In the genomic region with DNA sequence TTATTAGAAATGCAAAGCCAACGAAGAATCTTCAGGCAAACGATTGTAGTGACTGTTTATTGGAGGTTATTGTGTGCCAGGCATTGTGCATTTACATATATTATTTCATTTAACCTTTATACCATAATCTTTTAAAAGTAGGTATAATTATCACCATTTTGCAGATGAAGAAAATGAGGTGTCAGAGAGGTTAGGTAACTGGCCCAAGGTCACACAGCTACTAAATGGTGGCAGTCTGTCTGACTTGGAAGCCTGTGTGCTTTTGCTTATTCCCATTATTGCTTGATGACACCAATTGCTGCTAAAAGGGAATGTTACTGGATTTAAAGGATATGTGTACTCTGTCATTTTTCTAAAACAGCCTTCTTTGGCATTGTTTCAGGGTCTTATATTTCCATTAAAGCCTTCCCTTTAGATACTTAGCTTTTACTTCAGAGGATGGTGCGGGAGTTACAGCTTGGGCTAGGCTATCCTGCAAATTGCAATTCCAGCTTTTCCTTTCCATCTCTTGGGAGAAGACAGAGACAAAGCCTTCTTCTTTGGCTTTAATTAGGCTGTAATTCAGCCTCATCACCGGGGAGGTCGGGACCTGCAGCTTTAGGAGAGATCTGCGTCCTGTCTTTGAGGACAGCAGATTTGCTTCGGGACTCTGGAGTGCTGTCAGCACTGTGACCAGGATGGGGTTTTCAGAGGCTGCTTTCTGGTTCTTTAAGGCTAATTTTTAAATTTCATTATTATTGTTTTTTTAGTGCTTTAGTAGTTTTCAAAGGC, we compare ENCODE assay signal across 25 cellular contexts. TPM values are rescaled to one million over a fixed set of nuclear protein-coding genes. Genes with fewer than 3 reads are reported as not detected.
DNase-seq lines count a peak whose midpoint lies in the region; ATAC-seq, FAIRE-seq and TF ChIP-seq lines count a peak whose summit lies in the region.
"Had no signal": no experiment of that assay in that cellular context is flagged by ENCODE, and none has a peak within 500 bp of the region (broad histone marks: within the 10 kb centered on the region; RNA-seq: fewer than 3 reads in every experiment).

No MANE protein-coding gene starts in this region.

- FAIRE-seq in A204.1 (lab: Jason Lieb, UNC): peak; percentile 99
- FAIRE-seq: frontal cortex, GM19239, keratinocyte, pancreas had no signal

- H3K9me2 ChIP-seq in PC-9 (ENCODE audit: insufficient read depth): no peaks in the 10 kb centered on the region

- H3K9me3 ChIP-seq in PC-9 (ENCODE audit: insufficient read depth, low read depth): no peaks in the 10 kb centered on the region
- H3K9me3 ChIP-seq in colonic mucosa: no peaks in the 10 kb centered on the region
- H3K9me3 ChIP-seq: BLaER1 treated with 17β-estradiol and CSF1 and Interleukin-3, amounts not matched to agents 10 nM and 100 nM; pancreas had no signal

- DNase-seq in PC-9: no peak
- DNase-seq in islet precursor cell: peak; percentile 78
- no peak for DNase-seq in colonic mucosa
- no peak for DNase-seq in NCI-H2196 (lab: John Stamatoyannopoulos, UW; ENCODE audit: unreplicated experiment)
- DNase-seq in OCI-M1 (lab: John Stamatoyannopoulos, UW): no peak
- DNase-seq: activated effector memory CD4-positive, alpha-beta T cell treated with Interleukin-2 at 50 U/mL for 16 hours; Calu3; effector memory CD4-positive, alpha-beta T cell; naive thymus-derived CD8-positive, alpha-beta T cell; NCI-H1092; NCI-H2029; NCI-H226; NCI-H774; pancreas; stimulated activated CD4-positive, alpha-beta T cell treated with anti-CD3 and anti-CD28 coated beads, Interleukin-1b, Interleukin-23, amount 100 ng/mL, for 48 hours had no signal

- no peaks in the 10 kb centered on the region for H3K79me2 ChIP-seq in PC-9 (ENCODE audit: low read depth)

- BruUV-seq in PC-9 (replicated peaks; lab: Mats Ljungman, UMichigan): no TSS peak

- no peak for TF ChIP-seq CTCF in PC-9 (conservative IDR thresholded peaks at IDR 0.05)
- no peak for TF ChIP-seq CTCF in colonic mucosa (IDR thresholded peaks at IDR 0.05)

- no peak overlapping the region for H2AFZ ChIP-seq in PC-9

- no peaks in the 10 kb centered on the region for H3K36me3 ChIP-seq in PC-9 (ENCODE audit: low read depth)
- no peaks in the 10 kb centered on the region for H3K36me3 ChIP-seq in rectal smooth muscle tissue (ENCODE audit: control insufficient read depth, insufficient read depth, low read length)
- H3K36me3 ChIP-seq in colonic mucosa: no peaks in the 10 kb centered on the region
- H3K36me3 ChIP-seq: BLaER1 treated with 17β-estradiol and CSF1 and Interleukin-3, amounts not matched to agents 10 nM and 100 nM; pancreas had no signal

- POLR2A ChIA-PET in PC-9 (lab: Charles Lee; ENCODE audit: unreplicated experiment): interaction anchor here (0.7 kb wide), 1 partner anchor 12 kb away, joined by 4 read pairs; no protein-coding TSS in a partner anchor

- H3K27ac ChIP-seq in PC-9 (peak overlapping the region; percentile 99), rectal smooth muscle tissue (ENCODE audit: low read depth, low read length) (peak overlapping the region; percentile 27), colonic mucosa (no peak overlapping the region)
- H3K27ac ChIP-seq: BLaER1 treated with 17β-estradiol and CSF1 and Interleukin-3, amounts not matched to agents 10 nM and 100 nM; pancreas; VCaP had no signal

- intact Hi-C loops in PC-9 (cut with micrococcal nuclease; ENCODE audit: unreplicated experiment): no loop called here
- intact Hi-C loops in colonic mucosa (cut with DNase I): no loop called here

- peaks cover 37% of the 10 kb centered on the region for H3F3A ChIP-seq in PC-9 (ENCODE audit: insufficient read depth, low read depth)

- H3K9ac ChIP-seq in rectal smooth muscle tissue (ENCODE audit: low read length) (no peak overlapping the region), colonic mucosa (ENCODE audit: low read depth in 2 of 2, low read length in 2 of 2) (no peak overlapping the region)
- H3K9ac ChIP-seq: BLaER1 treated with 17β-estradiol and CSF1 and Interleukin-3, amounts not matched to agents 10 nM and 100 nM had no signal

- H3K4me1 ChIP-seq in PC-9 (replicated peaks; ENCODE audit: insufficient read depth) (peaks cover 52% of the 10 kb centered on the region), rectal smooth muscle tissue (ENCODE audit: control insufficient read depth, insufficient read depth, low read length) (peaks cover 11% of the 10 kb centered on the region), colonic mucosa (no peaks in the 10 kb centered on the region)
- H3K4me1 ChIP-seq: BLaER1 treated with 17β-estradiol and CSF1 and Interleukin-3, amounts not matched to agents 10 nM and 100 nM had no signal

- no peak for ATAC-seq in HG02852 (IDR thresholded peaks at IDR 0.05; ENCODE audit: unreplicated experiment)
- ATAC-seq: naive thymus-derived CD8-positive, alpha-beta T cell; pancreas; stimulated activated memory B cell treated with anti-CD40 and anti-IgM and Interleukin-4, amounts not matched to agents 10 μg/mL and 1 μg/mL and 100 μg/mL, for 72 hours had no signal

- CTCF ChIA-PET in PC-9 (lab: Charles Lee): no interaction called here

- H4K20me1 ChIP-seq in PC-9 (ENCODE audit: insufficient read depth): no peaks in the 10 kb centered on the region
- H4K20me1 ChIP-seq: BLaER1 treated with 17β-estradiol and CSF1 and Interleukin-3, amounts not matched to agents 10 nM and 100 nM had no signal

- no peak overlapping the region for H3K4me3 ChIP-seq in PC-9
- no peak overlapping the region for H3K4me3 ChIP-seq in rectal smooth muscle tissue (ENCODE audit: low read length)
- no peak overlapping the region for H3K4me3 ChIP-seq in colonic mucosa
- H3K4me3 ChIP-seq: BLaER1 treated with 17β-estradiol and CSF1 and Interleukin-3, amounts not matched to agents 10 nM and 100 nM; pancreas had no signal

- H3K4me2 ChIP-seq in PC-9: no peak overlapping the region
- H3K4me2 ChIP-seq: BLaER1 treated with 17β-estradiol and CSF1 and Interleukin-3, amounts not matched to agents 10 nM and 100 nM had no signal

- H3K27me3 ChIP-seq in PC-9 (ENCODE audit: insufficient read depth, low read depth): no peaks in the 10 kb centered on the region
- H3K27me3 ChIP-seq in rectal smooth muscle tissue (ENCODE audit: control insufficient read depth, insufficient read depth, low read length): no peaks in the 10 kb centered on the region
- H3K27me3 ChIP-seq in colonic mucosa: no peaks in the 10 kb centered on the region
- H3K27me3 ChIP-seq: BLaER1 treated with 17β-estradiol and CSF1 and Interleukin-3, amounts not matched to agents 10 nM and 100 nM; pancreas had no signal

RNA-seq across cellular contexts. Expression of a gene that starts 37.4 kb away (rescaled TPM):
- total RNA-seq in PC-9 (2021) (44.9 and 47.8 TPM in 2 replicates), colonic mucosa (10 to 100 TPM; 22.3 to 45.5 TPM)
- total RNA-seq: OCI-LY7 had no signal
